In the genomic region with DNA sequence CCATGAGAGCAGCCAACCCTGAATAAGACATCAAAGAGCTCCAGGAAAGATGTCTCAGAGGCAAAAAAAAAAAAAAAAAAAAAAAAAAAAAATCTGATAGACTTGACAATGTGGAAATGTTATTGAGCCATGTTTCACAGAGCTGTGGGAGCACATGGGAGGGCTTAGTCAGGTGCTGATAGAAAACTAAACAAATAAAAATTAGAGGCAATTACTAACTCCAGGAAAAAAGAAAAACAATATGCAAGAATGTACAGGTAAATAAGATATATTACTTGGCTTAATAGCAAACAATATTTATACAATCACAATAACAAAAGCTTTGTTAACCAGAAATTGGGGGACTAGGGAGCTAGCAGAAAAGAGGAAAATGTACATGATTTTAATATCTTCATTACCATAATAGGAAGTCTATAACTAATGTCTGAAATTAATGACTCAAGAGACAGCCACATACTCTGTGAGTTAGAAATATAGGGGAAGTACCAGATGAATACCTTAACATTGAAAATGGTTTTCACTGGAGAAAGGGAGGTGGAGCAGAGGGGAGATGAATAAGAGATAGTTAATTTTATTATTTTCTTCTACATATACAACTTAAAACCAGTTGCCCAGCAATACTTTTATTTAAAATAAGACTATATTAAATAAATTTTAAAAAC, we compare ENCODE assay signal across 1 cellular context.
A peak's percentile ranks its signal among the peaks of the same experiment; 100 is the strongest.
TF ChIP-seq lines count a peak whose summit lies in the region.

No MANE protein-coding gene starts in this region.

TF ChIP-seq in K562, 482 proteins besides CTCF, POLR2A, EP300 and RAD21:
- TF ChIP-seq NCOA2 (IDR thresholded peaks at IDR 0.05; ENCODE audit: partially characterized antibody in 2 of 2): no peak
- TF ChIP-seq ZNF778 (CRISPR knock-in tag; IDR thresholded peaks at IDR 0.05): no peak
- TF ChIP-seq, protein P1, sequence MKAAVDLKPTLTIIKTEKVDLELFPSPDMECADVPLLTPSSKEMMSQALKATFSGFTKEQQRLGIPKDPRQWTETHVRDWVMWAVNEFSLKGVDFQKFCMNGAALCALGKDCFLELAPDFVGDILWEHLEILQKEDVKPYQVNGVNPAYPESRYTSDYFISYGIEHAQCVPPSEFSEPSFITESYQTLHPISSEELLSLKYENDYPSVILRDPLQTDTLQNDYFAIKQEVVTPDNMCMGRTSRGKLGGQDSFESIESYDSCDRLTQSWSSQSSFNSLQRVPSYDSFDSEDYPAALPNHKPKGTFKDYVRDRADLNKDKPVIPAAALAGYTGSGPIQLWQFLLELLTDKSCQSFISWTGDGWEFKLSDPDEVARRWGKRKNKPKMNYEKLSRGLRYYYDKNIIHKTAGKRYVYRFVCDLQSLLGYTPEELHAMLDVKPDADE (conservative IDR thresholded peaks at IDR 0.05; ENCODE audit: control insufficient read depth, low read depth, low read length): no peak
- no peak for TF ChIP-seq TCF7 (IDR thresholded peaks at IDR 0.05; ENCODE audit: borderline replicate concordance)
- TF ChIP-seq ZNF318 (IDR thresholded peaks at IDR 0.05; ENCODE audit: borderline replicate concordance in 1 of 2, low read depth in 1 of 2): no peak
- TF ChIP-seq NCOA1 (IDR thresholded peaks at IDR 0.05; ENCODE audit: low read depth): no peak
- TF ChIP-seq RBM25 (IDR thresholded peaks at IDR 0.05; ENCODE audit: low read depth, low read length, severe bottlenecking): peak; percentile 11
